In genomic region chr2:8573942-8574195, GRCh38 we compare ENCODE assay signal across 17 cellular contexts.
DNase-seq lines count a peak whose midpoint lies in the region; ATAC-seq, FAIRE-seq and TF ChIP-seq lines count a peak whose summit lies in the region.
"Had no signal": no experiment of that assay in that cellular context is flagged by ENCODE, and none has a peak within 500 bp of the region (broad histone marks: within the 10 kb centered on the region; RNA-seq: fewer than 3 reads in every experiment).

No MANE protein-coding gene starts in this region.

- TF ChIP-seq EP300 in H1 (IDR thresholded peaks at IDR 0.05; ENCODE audit: borderline replicate concordance in 1 of 2, low read depth in 2 of 2, low read length in 2 of 2) (no peak), tibial nerve (IDR thresholded peaks at IDR 0.05) (no peak)

- no peak overlapping the region for H3K14ac ChIP-seq in H1 (ENCODE audit: insufficient read length)

- H3K79me2 ChIP-seq in OCI-LY1 (ENCODE audit: insufficient read depth, low read length) (no peaks in the 10 kb centered on the region), H1 (ENCODE audit: control insufficient read depth in 1 of 2, insufficient read depth in 2 of 2, low read length in 2 of 2) (no peaks in the 10 kb centered on the region), smooth muscle cell (ENCODE audit: low read depth) (no peaks in the 10 kb centered on the region)

- H4K8ac ChIP-seq in H1 (ENCODE audit: extremely low read depth, insufficient read depth, low read length): no peak overlapping the region

- H3K9me2 ChIP-seq in OCI-LY1 (ENCODE audit: low read depth, low read length): no peaks in the 10 kb centered on the region

- H3K4me2 ChIP-seq in OCI-LY1 (ENCODE audit: low read length) (peak overlapping the region; percentile 95), H1 (ENCODE audit: insufficient read depth in 1 of 2, low read depth in 2 of 2, low read length in 2 of 2) (no peak overlapping the region), smooth muscle cell (peak overlapping the region; percentile 12)

- ATAC-seq in GM19455 (IDR thresholded peaks at IDR 0.05; ENCODE audit: unreplicated experiment): peak; percentile 6
- ATAC-seq in GM21526 (IDR thresholded peaks at IDR 0.05; ENCODE audit: low FRiP score, unreplicated experiment): no peak

- DNase-seq in H1 (ENCODE audit: low read depth in 1 of 2, low spot score in 2 of 2): no peak
- DNase-seq in smooth muscle cell (lab: John Stamatoyannopoulos, UW; ENCODE audit: unreplicated experiment): no peak
- no peak for DNase-seq in activated gamma-delta T cell (lab: John Stamatoyannopoulos, UW)
- no peak for DNase-seq in tibial nerve (ENCODE audit: low spot score in 2 of 2)
- DNase-seq: activated CD4-positive, alpha-beta T cell treated with anti-CD3 and anti-CD28 coated beads, Interleukin-2, amount 10 ng/mL, durations not matched to agents 7 days and 5 days; activated naive CD8-positive, alpha-beta T cell treated with anti-CD3 and anti-CD28 coated beads for 36 hours; activated T-cell treated with anti-CD3 and anti-CD28 coated beads for 4 hours; BE2C; brain microvascular endothelial cell; DMS 273 treated with DMSO at 0.1 percent for 48 hours; foreskin melanocyte; NCI-H1694 treated with DMSO at 0.1 percent for 48 hours; stimulated activated CD4-positive, alpha-beta T cell treated with anti-CD3 and anti-CD28 coated beads, Interleukin-2, amount 100 ng/mL, for 48 hours had no signal

- H3K36me3 ChIP-seq in OCI-LY1 (ENCODE audit: insufficient read depth, low read length): peaks cover 22% of the 10 kb centered on the region
- H3K36me3 ChIP-seq in H1 (ENCODE audit: control insufficient read depth in 2 of 4, insufficient read depth in 4 of 4, low read length in 3 of 4): no peaks in the 10 kb centered on the region
- no peaks in the 10 kb centered on the region for H3K36me3 ChIP-seq in smooth muscle cell (ENCODE audit: low read depth)
- H3K36me3 ChIP-seq in tibial nerve: no peaks in the 10 kb centered on the region
- H3K36me3 ChIP-seq: BE2C, brain microvascular endothelial cell, suprapubic skin had no signal

- peak overlapping the region; percentile 22 for H4K91ac ChIP-seq in H1 (replicated peaks; ENCODE audit: insufficient read length, low read length)

- H3K4me1 ChIP-seq in OCI-LY1 (ENCODE audit: insufficient read depth, low read length, severe bottlenecking) (peaks cover 100% of the 10 kb centered on the region), H1 (replicated peaks in 1 of 4; ENCODE audit: control insufficient read depth in 3 of 4, insufficient read depth in 4 of 4, low read length in 3 of 4) (peaks cover 0 to 19% (median 8%) of the 10 kb centered on the region in 4 experiments; a peak in 6 of 7 replicates), smooth muscle cell (ENCODE audit: low read depth) (peaks cover 7% of the 10 kb centered on the region), tibial nerve (peaks cover 0 to 24% (median 10%) of the 10 kb centered on the region in 4 donors)
- H3K4me1 ChIP-seq: BE2C had no signal

- H4K20me1 ChIP-seq in OCI-LY1 (ENCODE audit: insufficient read depth, low read length) (no peaks in the 10 kb centered on the region), H1 (replicated peaks in 1 of 2; ENCODE audit: control insufficient read depth in 1 of 2, insufficient read depth in 2 of 2, low read length in 2 of 2) (peaks cover 0 to 2% of the 10 kb centered on the region in 2 experiments), smooth muscle cell (ENCODE audit: low read depth) (no peaks in the 10 kb centered on the region)

- no peak overlapping the region for H2AFZ ChIP-seq in OCI-LY1 (ENCODE audit: low read length)
- H2AFZ ChIP-seq in H1 (ENCODE audit: low read length): no peak overlapping the region
- H2AFZ ChIP-seq in smooth muscle cell (ENCODE audit: low read depth): no peak overlapping the region

- H3K79me1 ChIP-seq in H1 (ENCODE audit: low read depth, low read length): no peaks in the 10 kb centered on the region

- H3K18ac ChIP-seq in H1 (ENCODE audit: extremely low read depth, low read length): no peak overlapping the region

- POLR2A ChIA-PET in H1 (lab: Charles Lee; ENCODE audit: partially characterized antibody): interaction anchor here (2.4 to 3.2 kb wide), 2 partner anchors 107 to 108 kb away, joined by 11 to 13 read pairs; partner anchors contain the start of gene ID2

- H2BK120ac ChIP-seq in H1 (replicated peaks; ENCODE audit: low read depth, low read length): peak overlapping the region; percentile 14

- 91% methylated on average over 9 of the region's 9 CpGs; no CpG with 5 or more reads in 1 of the 2 experiments for WGBS in H1 (ENCODE audit: extremely low coverage in 1 of 2, insufficient coverage in 1 of 2, insufficient read length in 1 of 2, insufficient replicate concordance in 2 of 2, low coverage in 1 of 2, low lambda C conversion rate in 2 of 2, missing lambda C conversion rate in 1 of 2), 2 experiments
- WGBS in smooth muscle cell (ENCODE audit: low lambda C conversion rate): 72% methylated on average over 9 of the region's 9 CpGs
- WGBS in tibial nerve, 2 donors: 90 to 95% methylated on average over 9 of the region's 9 CpGs

- TF ChIP-seq CTCF in OCI-LY1 (IDR thresholded peaks at IDR 0.05; ENCODE audit: low read length): no peak
- no peak for TF ChIP-seq CTCF in H1 (IDR thresholded peaks at IDR 0.05; ENCODE audit: control extremely low read depth in 1 of 3, insufficient read depth in 1 of 3, low read depth in 1 of 3, low read length in 3 of 3)
- no peak for TF ChIP-seq CTCF in smooth muscle cell (IDR thresholded peaks at IDR 0.05; ENCODE audit: borderline replicate concordance, insufficient read depth, poor library complexity, severe bottlenecking)
- TF ChIP-seq CTCF in tibial nerve (IDR thresholded peaks at IDR 0.05): no peak

- H3K9ac ChIP-seq in OCI-LY1 (ENCODE audit: low read length): peak overlapping the region; percentile 88
- H3K9ac ChIP-seq in H1 (replicated peaks in 1 of 4; ENCODE audit: extremely low read depth in 1 of 4, low read depth in 3 of 4, low read length in 3 of 4): no peak overlapping the region; a peak in 2 of 7 replicates
- H3K9ac ChIP-seq in smooth muscle cell (ENCODE audit: low read depth): no peak overlapping the region

- H3K23ac ChIP-seq in H1 (ENCODE audit: insufficient read length): no peak overlapping the region

- H2BK5ac ChIP-seq in H1 (ENCODE audit: low read depth, low read length): peak overlapping the region; percentile 28; the same call in 1 of the 2 replicates

- CTCF ChIA-PET in H1 (lab: Charles Lee; ENCODE audit: partially characterized antibody): interaction anchor here (0.8 to 2.7 kb wide), 5 partner anchors 10 to 119 kb away, joined by 3 to 11 read pairs (median 5); no protein-coding TSS in a partner anchor

- no peak overlapping the region for H2BK15ac ChIP-seq in H1 (ENCODE audit: low read length)

- H3K4me3 ChIP-seq in OCI-LY1 (ENCODE audit: low read depth, low read length, poor library complexity, severe bottlenecking) (peak overlapping the region; percentile 71), H1 (ENCODE audit: extremely low read depth in 1 of 4, insufficient read depth in 2 of 4, low read depth in 3 of 4, low read length in 4 of 4) (no peak overlapping the region), smooth muscle cell (no peak overlapping the region), tibial nerve (no peak overlapping the region)
- H3K4me3 ChIP-seq: suprapubic skin had no signal

- H3K27ac ChIP-seq in OCI-LY1 (ENCODE audit: low read depth, low read length, poor library complexity, severe bottlenecking) (peak overlapping the region; percentile 99), H1 (ENCODE audit: low read depth, low read length) (no peak overlapping the region), smooth muscle cell (ENCODE audit: low read depth) (peak overlapping the region; percentile 89), tibial nerve (no peak overlapping the region)
- H3K27ac ChIP-seq: brain microvascular endothelial cell, suprapubic skin had no signal

- H3K27me3 ChIP-seq in OCI-LY1 (ENCODE audit: insufficient read depth, low read length): no peaks in the 10 kb centered on the region
- peaks cover 0 to 1% (median 0%) of the 10 kb centered on the region in 4 experiments; a peak in 1 of 7 replicates for H3K27me3 ChIP-seq in H1 (replicated peaks in 1 of 4; ENCODE audit: control insufficient read depth in 3 of 4, extremely low read depth in 1 of 4, insufficient read depth in 3 of 4, low read length in 3 of 4)
- no peaks in the 10 kb centered on the region for H3K27me3 ChIP-seq in smooth muscle cell (ENCODE audit: low read depth)
- no peaks in the 10 kb centered on the region for H3K27me3 ChIP-seq in tibial nerve
- H3K27me3 ChIP-seq: BE2C, brain microvascular endothelial cell, suprapubic skin had no signal

- H3K23me2 ChIP-seq in H1 (ENCODE audit: low read depth, low read length): peaks cover 2% of the 10 kb centered on the region; the same call in 1 of the 2 replicates

- no peak overlapping the region for H2AK5ac ChIP-seq in H1 (ENCODE audit: low read depth, low read length)

- peak overlapping the region; percentile 43; the same call in 1 of the 2 replicates for H2BK12ac ChIP-seq in H1 (ENCODE audit: low read depth, low read length)

- H2BK20ac ChIP-seq in H1 (ENCODE audit: low read length): peak overlapping the region; percentile 48; the same call in 1 of the 2 replicates

- H3K9me3 ChIP-seq in OCI-LY1 (ENCODE audit: low read length) (no peaks in the 10 kb centered on the region), H1 (ENCODE audit: insufficient read depth in 2 of 2, low read depth in 1 of 2, low read length in 1 of 2) (no peaks in the 10 kb centered on the region), smooth muscle cell (replicated peaks; ENCODE audit: low read depth) (no peaks in the 10 kb centered on the region), tibial nerve (no peaks in the 10 kb centered on the region)
- H3K9me3 ChIP-seq: BE2C, suprapubic skin had no signal

- no peak for TF ChIP-seq POLR2A in H1 (IDR thresholded peaks at IDR 0.05; ENCODE audit: control extremely low read depth in 1 of 2, low read depth in 2 of 2, low read length in 2 of 2)
- no peak for TF ChIP-seq POLR2A in tibial nerve (IDR thresholded peaks at IDR 0.05)

- H3K56ac ChIP-seq in H1 (replicated peaks; ENCODE audit: insufficient read length, low read depth, low read length): no peak overlapping the region

- no peak for FAIRE-seq in H1 (lab: Jason Lieb, UNC)

- H4K5ac ChIP-seq in H1 (ENCODE audit: insufficient read length, low read depth, low read length): no peak overlapping the region

- no peak for TF ChIP-seq RAD21 in H1 (IDR thresholded peaks at IDR 0.05 in 1 of 2, conservative IDR thresholded peaks at IDR 0.05 in 1 of 2; ENCODE audit: low read depth in 2 of 2, low read length in 2 of 2)

- H3K4ac ChIP-seq in H1 (replicated peaks; ENCODE audit: insufficient read length, low read depth, low read length): peak overlapping the region; percentile 63

- no peaks in the 10 kb centered on the region for H3F3A ChIP-seq in OCI-LY1 (ENCODE audit: insufficient read depth, low read length)
- H3F3A ChIP-seq in smooth muscle cell (ENCODE audit: low read depth): peaks cover 4% of the 10 kb centered on the region

TF ChIP-seq in H1, 55 proteins besides CTCF, POLR2A, EP300 and RAD21 (continues in another document):
- TF ChIP-seq GABPA (IDR thresholded peaks at IDR 0.05; ENCODE audit: borderline replicate concordance, insufficient read depth, low read length) (no peak), NANOG (IDR thresholded peaks at IDR 0.05; ENCODE audit: insufficient read depth, low read depth, low read length, poor library complexity, severe bottlenecking) (no peak), SP4 (IDR thresholded peaks at IDR 0.05; ENCODE audit: low read length) (no peak)

Comparison
In these comparisons a context has a peak if more than half of its experiments do, and no peak if none do; other contexts are left out.
1. H3K27ac ChIP-seq: peak in OCI-LY1 (single experiment) and smooth muscle cell (single experiment); none in H1 (single experiment) and tibial nerve (0 of 4).
2. H3K4me2 ChIP-seq: peak in OCI-LY1 (single experiment) and smooth muscle cell (single experiment); none in H1 (0 of 2).